In the genomic region with DNA sequence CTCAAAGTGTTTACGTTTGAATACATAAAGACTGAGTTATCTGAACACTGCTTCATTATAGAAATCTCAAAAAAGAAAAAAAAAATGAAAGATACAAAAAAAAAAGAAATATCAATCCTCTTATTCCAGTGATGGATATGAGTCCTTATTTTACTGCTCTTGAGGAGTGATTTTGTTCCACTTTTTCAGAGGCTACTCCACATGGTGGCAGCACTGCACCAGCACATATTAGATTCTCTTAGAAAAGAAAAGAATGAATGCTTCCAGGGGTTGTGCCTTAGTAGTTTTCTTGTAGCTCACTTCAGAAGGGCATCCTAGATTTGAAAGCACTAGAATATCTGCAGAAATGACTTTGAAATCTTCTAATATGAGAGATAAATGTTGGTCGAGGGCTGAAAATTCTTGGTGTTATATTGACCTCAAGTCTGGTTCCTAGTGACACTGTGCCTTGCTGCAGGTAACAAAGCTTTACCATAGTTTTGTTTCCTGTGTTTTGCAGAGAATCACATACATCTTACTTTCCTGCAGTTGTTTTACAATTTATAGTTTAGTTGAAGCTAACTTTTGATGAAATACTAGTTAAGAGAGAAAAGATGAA, we compare ENCODE assay signal across 8 cellular contexts. TPM values are rescaled to one million over a fixed set of nuclear protein-coding genes. Genes with fewer than 3 reads are reported as not detected.
DNase-seq lines count a peak whose midpoint lies in the region; ATAC-seq, FAIRE-seq and TF ChIP-seq lines count a peak whose summit lies in the region.

No MANE protein-coding gene starts in this region.

- peak; percentile 66 for DNase-seq in activated CD4-positive, alpha-beta T cell treated with anti-CD3 and anti-CD28 coated beads for 36 hours
- no peak for DNase-seq in activated CD4-positive, alpha-beta T cell treated with anti-CD3 and anti-CD28 coated beads for 1 hour
- DNase-seq in NCI-H1105 (lab: John Stamatoyannopoulos, UW) (peak; percentile 30), fibroblast of peridontal ligament (ENCODE audit: extremely low read depth) (peak; percentile 72), pancreas (peak in 1 of 6 donors; percentile 45)
- DNase-seq in activated CD4-positive, alpha-beta T cell treated with anti-CD3 and anti-CD28 coated beads for 4 hours: peak; percentile 16 to 24

- peak; percentile 39 for ATAC-seq in activated CD4-positive, alpha-beta T cell treated with anti-CD3 and anti-CD28 coated beads for 36 hours
- ATAC-seq in pancreas (peak in 3 of 4 donors; percentile 68 to 70 (median 69)), HG02885 (IDR thresholded peaks at IDR 0.05; ENCODE audit: poor library complexity, unreplicated experiment) (no peak), GM19455 (IDR thresholded peaks at IDR 0.05; ENCODE audit: unreplicated experiment) (no peak)

- H3K4me3 Mint-ChIP-seq in activated CD4-positive, alpha-beta T cell treated with anti-CD3 and anti-CD28 coated beads for 36 hours: no peak overlapping the region

- CTCF ChIA-PET in activated CD4-positive, alpha-beta T cell treated with anti-CD3 and anti-CD28 coated beads for 36 hours (lab: Charles Lee): interaction anchor here (0.5 to 6.1 kb wide), 29 partner anchors 10 to 870 kb away, joined by 3 to 99 read pairs (median 4); a partner anchor contains a TSS

- H3K27me3 ChIP-seq in pancreas: no peaks in the 10 kb centered on the region

- no peaks in the 10 kb centered on the region for H3K4me1 Mint-ChIP-seq in activated CD4-positive, alpha-beta T cell treated with anti-CD3 and anti-CD28 coated beads for 36 hours

- TF ChIP-seq CTCF in pancreas (IDR thresholded peaks at IDR 0.05): peak in 2 of 4 donors; percentile 28

- no peak overlapping the region for H3K4me3 ChIP-seq in pancreas

- no peaks in the 10 kb centered on the region for H3K27me3 Mint-ChIP-seq in activated CD4-positive, alpha-beta T cell treated with anti-CD3 and anti-CD28 coated beads for 36 hours

- no peak for FAIRE-seq in pancreas (lab: Jason Lieb, UNC)

- intact Hi-C loops in activated CD4-positive, alpha-beta T cell treated with anti-CD3 and anti-CD28 coated beads for 36 hours (cut with DNase I, micrococcal nuclease): loop anchor here (1.0 kb wide), 1 partner anchor 134 kb away; no protein-coding TSS in a partner anchor
- intact Hi-C loops in pancreas (cut with DNase I): loop anchor here (5.0 to 10.0 kb wide), 2 partner anchors 132 to 134 kb away; no protein-coding TSS in a partner anchor

- POLR2A ChIA-PET in activated CD4-positive, alpha-beta T cell treated with anti-CD3 and anti-CD28 coated beads for 36 hours (lab: Charles Lee): no interaction called here

- H3K27ac ChIP-seq in pancreas: no peak overlapping the region

- H3K36me3 ChIP-seq in pancreas: peaks cover 0 to 34% (median 4%) of the 10 kb centered on the region in 3 donors

- H3K36me3 Mint-ChIP-seq in activated CD4-positive, alpha-beta T cell treated with anti-CD3 and anti-CD28 coated beads for 36 hours (ENCODE audit: low read depth): peaks cover 20% of the 10 kb centered on the region

- WGBS in pancreas, 2 donors: 49 to 65% methylated on average over 2 of the region's 2 CpGs

- peaks cover 0 to 8% (median 6%) of the 10 kb centered on the region in 3 donors for H3K4me1 ChIP-seq in pancreas

- no peak overlapping the region for H3K27ac Mint-ChIP-seq in activated CD4-positive, alpha-beta T cell treated with anti-CD3 and anti-CD28 coated beads for 36 hours

- no peaks in the 10 kb centered on the region for H3K9me3 Mint-ChIP-seq in activated CD4-positive, alpha-beta T cell treated with anti-CD3 and anti-CD28 coated beads for 36 hours (ENCODE audit: low read depth)

- H3K9me3 ChIP-seq in pancreas: no peaks in the 10 kb centered on the region

RNA-seq across cellular contexts. Expression of a gene that starts 25.9 kb away (rescaled TPM):
- 100 to 1,000 TPM; 166 to 184 TPM for total RNA-seq in activated CD4-positive, alpha-beta T cell treated with anti-CD3 and anti-CD28 coated beads for 36 hours
- total RNA-seq in pancreas: 10 to 100 TPM; 32.6 to 83.2 (median 52.4) TPM
- polyA plus RNA-seq in pancreas: 10 to 100 TPM; 21.2 to 26.6 TPM

RNA-seq across cellular contexts. Expression of a gene that starts 34.7 kb away (rescaled TPM):
- total RNA-seq in activated CD4-positive, alpha-beta T cell treated with anti-CD3 and anti-CD28 coated beads for 36 hours: 1 to 10 TPM; 5.7 to 6.1 TPM
- 1 to 10 TPM; 2.0 to 3.5 (median 2.4) TPM for total RNA-seq in pancreas
- 1 to 10 TPM; 1.1 to 2.3 TPM for polyA plus RNA-seq in pancreas

RNA-seq across cellular contexts. Expression of a gene that starts 52.4 kb away (rescaled TPM):
- total RNA-seq in activated CD4-positive, alpha-beta T cell treated with anti-CD3 and anti-CD28 coated beads for 36 hours: not detected
- total RNA-seq in pancreas: not detected
- not detected for polyA plus RNA-seq in pancreas

Comparison
In these comparisons a context has a peak if more than half of its experiments do, and no peak if none do; other contexts are left out.
1. ATAC-seq: peak in activated CD4-positive, alpha-beta T cell treated with anti-CD3 and anti-CD28 coated beads for 36 hours (single experiment) and pancreas (3 of 4); none in HG02885 (single experiment) and GM19455 (single experiment).